In genomic region chr15:58348095-58348812, GRCh38 we compare ENCODE assay signal across 17 cellular contexts.
DNase-seq lines count a peak whose midpoint lies in the region; ATAC-seq, FAIRE-seq and TF ChIP-seq lines count a peak whose summit lies in the region.
"Had no signal": no experiment of that assay in that cellular context is flagged by ENCODE, and none has a peak within 500 bp of the region (broad histone marks: within the 10 kb centered on the region; RNA-seq: fewer than 3 reads in every experiment).

No MANE protein-coding gene starts in this region.

- TF ChIP-seq CTCF in HepG2 (CRISPR knock-in tag; IDR thresholded peaks at IDR 0.05) (no peak), right lobe of liver (IDR thresholded peaks at IDR 0.05) (no peak), PC-9 (conservative IDR thresholded peaks at IDR 0.05) (no peak)

- no peaks in the 10 kb centered on the region for H3K4me1 Mint-ChIP-seq in stimulated activated effector memory CD8-positive, alpha-beta T cell treated with anti-CD3 and anti-CD28 coated beads, Interleukin-12 subunit alpha, Interleukin-12 subunit beta, amount 100 ng/mL, for 72 hours

- H3K4me1 ChIP-seq in HepG2 (ENCODE audit: insufficient read depth, low read length) (peaks cover 8% of the 10 kb centered on the region), right lobe of liver (no peaks in the 10 kb centered on the region), PC-9 (replicated peaks; ENCODE audit: insufficient read depth) (peaks cover 23% of the 10 kb centered on the region)
- H3K4me1 ChIP-seq: body of pancreas, suprapubic skin had no signal

- TF ChIP-seq POLR2A in HepG2 (IDR thresholded peaks at IDR 0.05; ENCODE audit: insufficient read depth in 1 of 2, low read depth in 2 of 2, low read length in 2 of 2) (no peak), right lobe of liver (IDR thresholded peaks at IDR 0.05) (no peak)

- no peaks in the 10 kb centered on the region for H3K9me2 ChIP-seq in PC-9 (ENCODE audit: insufficient read depth)

- H3F3A ChIP-seq in PC-9 (ENCODE audit: insufficient read depth, low read depth), result peaks cover 16% of the 10 kb centered on the region; the same call in 1 of the 2 replicates

- H3K36me3 Mint-ChIP-seq in stimulated activated effector memory CD8-positive, alpha-beta T cell treated with anti-CD3 and anti-CD28 coated beads, Interleukin-12 subunit alpha, Interleukin-12 subunit beta, amount 100 ng/mL, for 72 hours, result no peaks in the 10 kb centered on the region

- H3K27me3 ChIP-seq in HepG2 (ENCODE audit: control insufficient read depth in 1 of 2, insufficient read depth in 2 of 2, low read length in 2 of 2), result peaks cover 0 to 4% of the 10 kb centered on the region in 2 experiments; a peak in 1 of 5 replicates
- H3K27me3 ChIP-seq in right lobe of liver, result no peaks in the 10 kb centered on the region
- no peaks in the 10 kb centered on the region for H3K27me3 ChIP-seq in PC-9 (ENCODE audit: insufficient read depth, low read depth)
- H3K27me3 ChIP-seq: body of pancreas, SJCRH30, suprapubic skin had no signal

- DNase-seq in HepG2 (ENCODE audit: low spot score), result peak; percentile 50
- no peak for DNase-seq in right lobe of liver
- DNase-seq in NCI-H2029 treated with DMSO at 0.1 percent for 48 hours (lab: John Stamatoyannopoulos, UW), result peak; percentile 68
- DNase-seq in PC-9, result peak in 1 of 2 experiments; percentile 58
- DNase-seq in stimulated activated effector memory CD8-positive, alpha-beta T cell treated with anti-CD3 and anti-CD28 coated beads, Interleukin-12 subunit alpha, Interleukin-12 subunit beta, amount 100 ng/mL, for 72 hours (ENCODE audit: low spot score in 2 of 2), result no peak
- DNase-seq in iPS-NIHi11 (ENCODE audit: low spot score), result no peak
- no peak for DNase-seq in ACHN
- DNase-seq: activated gamma-delta T cell treated with Interleukin-2 at 50 U/mL for 16 hours, body of pancreas, dermis blood vessel endothelial cell, DMS 273 treated with DMSO at 0.1 percent for 48 hours, left colon had no signal

- 0% methylated on average over 1 of the region's 1 CpG for WGBS in HepG2 (ENCODE audit: low lambda C conversion rate)
- WGBS in right lobe of liver (ENCODE audit: insufficient coverage, low coverage, low lambda C conversion rate, missing lambda C conversion rate), result 67% methylated on average over 1 of the region's 1 CpG

- H3K9me3 ChIP-seq in HepG2 (ENCODE audit: low read length) (no peaks in the 10 kb centered on the region), right lobe of liver (no peaks in the 10 kb centered on the region), PC-9 (ENCODE audit: insufficient read depth, low read depth) (no peaks in the 10 kb centered on the region)
- H3K9me3 ChIP-seq: body of pancreas, SJCRH30, suprapubic skin had no signal

- no peaks in the 10 kb centered on the region for H4K20me1 ChIP-seq in HepG2 (ENCODE audit: insufficient read depth, low read length)
- no peaks in the 10 kb centered on the region for H4K20me1 ChIP-seq in PC-9 (ENCODE audit: insufficient read depth)

- H3K4me2 ChIP-seq in HepG2 (ENCODE audit: low read depth, low read length), result peak overlapping the region; percentile 44
- H3K4me2 ChIP-seq in PC-9, result no peak overlapping the region

- no peak overlapping the region for H2AFZ ChIP-seq in HepG2 (ENCODE audit: low read length)
- no peak overlapping the region for H2AFZ ChIP-seq in PC-9

- no peaks in the 10 kb centered on the region for H3K9me3 Mint-ChIP-seq in stimulated activated effector memory CD8-positive, alpha-beta T cell treated with anti-CD3 and anti-CD28 coated beads, Interleukin-12 subunit alpha, Interleukin-12 subunit beta, amount 100 ng/mL, for 72 hours

- TF ChIP-seq RAD21 in HepG2 (CRISPR knock-in tag; IDR thresholded peaks at IDR 0.05), result no peak

- TF ChIP-seq EP300 in HepG2 (IDR thresholded peaks at IDR 0.05; ENCODE audit: low read depth in 2 of 2, low read length in 2 of 2), result no peak
- no peak for TF ChIP-seq EP300 in HepG2 (CRISPR knock-in tag; IDR thresholded peaks at IDR 0.05; ENCODE audit: borderline replicate concordance)

- no peaks in the 10 kb centered on the region for H3K79me2 ChIP-seq in HepG2 (ENCODE audit: insufficient read depth, low read length)
- no peaks in the 10 kb centered on the region for H3K79me2 ChIP-seq in PC-9 (ENCODE audit: low read depth)

- BruUV-seq in HepG2 (replicated peaks; lab: Mats Ljungman, UMichigan) (no TSS peak), PC-9 (replicated peaks; lab: Mats Ljungman, UMichigan) (no TSS peak)

- intact Hi-C loops in HepG2 (cut with micrococcal nuclease; ENCODE audit: unreplicated experiment) (no loop called here), right lobe of liver (cut with DNase I) (no loop called here), PC-9 (cut with micrococcal nuclease; ENCODE audit: unreplicated experiment) (loop anchor here (5.0 kb wide), 2 partner anchors 121 to 519 kb away; no protein-coding TSS in a partner anchor)

- H3K36me3 ChIP-seq in HepG2 (replicated peaks in 1 of 2; ENCODE audit: control insufficient read depth in 1 of 2, insufficient read depth in 2 of 2, low read length in 2 of 2) (no peaks in the 10 kb centered on the region), right lobe of liver (no peaks in the 10 kb centered on the region), PC-9 (ENCODE audit: low read depth) (no peaks in the 10 kb centered on the region)
- H3K36me3 ChIP-seq: SJCRH30, suprapubic skin had no signal

- peak; percentile 82 for ATAC-seq in HepG2
- no peak for ATAC-seq in right lobe of liver
- ATAC-seq in stimulated activated effector memory CD8-positive, alpha-beta T cell treated with anti-CD3 and anti-CD28 coated beads, Interleukin-12 subunit alpha, Interleukin-12 subunit beta, amount 100 ng/mL, for 72 hours, result peak; percentile 80
- no peak for ATAC-seq in GM21825 (IDR thresholded peaks at IDR 0.05; ENCODE audit: unreplicated experiment)
- ATAC-seq: body of pancreas, left colon had no signal

- H3K27ac Mint-ChIP-seq in stimulated activated effector memory CD8-positive, alpha-beta T cell treated with anti-CD3 and anti-CD28 coated beads, Interleukin-12 subunit alpha, Interleukin-12 subunit beta, amount 100 ng/mL, for 72 hours, result no peak overlapping the region
- H3K27ac Mint-ChIP-seq: progenitor cell of endocrine pancreas had no signal

- in situ Hi-C loops in HepG2 (cut with HindIII; ENCODE audit: extremely low pct_ligation_motif_present, low pct_unique_long_range_greater_than_20kb) (no loop called here), ACHN (cut with HindIII; ENCODE audit: low pct_ligation_motif_present, low pct_unique_long_range_greater_than_20kb, low sequenced_read_pairs) (no loop called here)

- no peak overlapping the region for H3K9ac ChIP-seq in HepG2 (ENCODE audit: insufficient read depth, low read depth, low read length)

- no peak overlapping the region for H3K4me3 Mint-ChIP-seq in stimulated activated effector memory CD8-positive, alpha-beta T cell treated with anti-CD3 and anti-CD28 coated beads, Interleukin-12 subunit alpha, Interleukin-12 subunit beta, amount 100 ng/mL, for 72 hours

- POLR2A ChIA-PET in HepG2 (lab: Yijun Ruan, JAX) (interaction anchor here (1.0 kb wide), 1 partner anchor 15 kb away, joined by 3 read pairs; no protein-coding TSS in a partner anchor), PC-9 (lab: Charles Lee; ENCODE audit: unreplicated experiment) (no interaction called here)

- H3K27ac ChIP-seq in HepG2 (ENCODE audit: extremely low read length, insufficient read depth, low read length) (no peak overlapping the region), right lobe of liver (no peak overlapping the region), PC-9 (peak overlapping the region; percentile 29; the same call in 1 of the 2 replicates)
- H3K27ac ChIP-seq: body of pancreas, HL-60, SJCRH30, suprapubic skin had no signal

- CTCF ChIA-PET in HepG2 (lab: Yijun Ruan, JAX; ENCODE audit: low intra/inter-chr PET ratio, low total read pairs), result no interaction called here
- CTCF ChIA-PET in PC-9 (lab: Charles Lee), result no interaction called here

- H3K4me3 ChIP-seq in HepG2 (replicated peaks in 1 of 3; ENCODE audit: insufficient read depth in 1 of 3, low read depth in 2 of 3, low read length in 3 of 3) (no peak overlapping the region), right lobe of liver (no peak overlapping the region), PC-9 (no peak overlapping the region)
- H3K4me3 ChIP-seq: body of pancreas, SJCRH30, suprapubic skin had no signal

- FAIRE-seq in HepG2 (lab: Jason Lieb, UNC), result no peak

TF ChIP-seq in HepG2, 621 proteins besides CTCF, POLR2A, EP300 and RAD21 (continues in another document):
- TF ChIP-seq ZNF292 (CRISPR knock-in tag; IDR thresholded peaks at IDR 0.05; ENCODE audit: borderline replicate concordance, low read depth), result peak; percentile 36; the same call in 1 of the 2 replicates
- 0 out of 2 replicates have a peak, but pooled peaks have one; percentile 20 for TF ChIP-seq FOXP4 (CRISPR knock-in tag; IDR thresholded peaks at IDR 0.05)
- no peak for TF ChIP-seq ZNF841 (CRISPR knock-in tag; IDR thresholded peaks at IDR 0.05; ENCODE audit: borderline replicate concordance)
- no peak for TF ChIP-seq ZNF580 (CRISPR knock-in tag; IDR thresholded peaks at IDR 0.05; ENCODE audit: borderline replicate concordance, low read depth)
- TF ChIP-seq NR2F6 (IDR thresholded peaks at IDR 0.05), result no peak
- TF ChIP-seq NR2F6 (CRISPR knock-in tag; IDR thresholded peaks at IDR 0.05), result no peak
- TF ChIP-seq POLR2AphosphoS2 (IDR thresholded peaks at IDR 0.05; ENCODE audit: low read depth, low read length), result no peak

Comparison
In these comparisons a context has a peak if more than half of its experiments do, and no peak if none do; other contexts are left out.
1. ATAC-seq: peak in HepG2 (single experiment) and stimulated activated effector memory CD8-positive, alpha-beta T cell treated with anti-CD3 and anti-CD28 coated beads, Interleukin-12 subunit alpha, Interleukin-12 subunit beta, amount 100 ng/mL, for 72 hours (single experiment); none in right lobe of liver (0 of 4) and GM21825 (single experiment).
2. DNase-seq: peak in HepG2 (single experiment) and NCI-H2029 treated with DMSO at 0.1 percent for 48 hours (single experiment); none in right lobe of liver (0 of 3), stimulated activated effector memory CD8-positive, alpha-beta T cell treated with anti-CD3 and anti-CD28 coated beads, Interleukin-12 subunit alpha, Interleukin-12 subunit beta, amount 100 ng/mL, for 72 hours (0 of 2), iPS-NIHi11 (single experiment) and ACHN (single experiment).